1 cellular context compared by ENCODE assay signal in the genomic region with DNA sequence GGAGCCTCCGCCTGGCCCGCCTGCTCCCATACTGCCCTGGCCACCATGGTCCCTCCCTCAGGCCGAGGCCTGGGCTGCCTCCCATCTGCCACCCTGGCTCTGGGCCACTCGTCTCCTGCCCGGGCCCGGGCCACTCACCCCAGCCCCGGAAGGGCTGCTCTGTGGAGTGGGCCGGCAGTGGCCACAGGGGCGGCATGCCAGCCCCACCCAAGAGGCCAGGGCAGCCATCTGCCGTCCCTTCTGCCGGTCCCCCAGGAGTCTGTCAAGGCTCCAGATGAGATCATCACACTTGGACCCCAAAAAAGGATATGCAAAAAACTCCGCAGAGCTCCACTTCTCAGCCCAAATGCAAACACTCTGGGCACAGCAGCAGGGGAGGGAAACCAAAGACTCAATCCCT.
TF ChIP-seq lines count a peak whose summit lies in the region.

No MANE protein-coding gene starts in this region.

TF ChIP-seq in GM23338, 12 proteins besides CTCF, POLR2A, EP300 and RAD21 (continued from another document):
- no peak for TF ChIP-seq POLR2AphosphoS5 (IDR thresholded peaks at IDR 0.05; ENCODE audit: low read depth)
- TF ChIP-seq, protein P1, sequence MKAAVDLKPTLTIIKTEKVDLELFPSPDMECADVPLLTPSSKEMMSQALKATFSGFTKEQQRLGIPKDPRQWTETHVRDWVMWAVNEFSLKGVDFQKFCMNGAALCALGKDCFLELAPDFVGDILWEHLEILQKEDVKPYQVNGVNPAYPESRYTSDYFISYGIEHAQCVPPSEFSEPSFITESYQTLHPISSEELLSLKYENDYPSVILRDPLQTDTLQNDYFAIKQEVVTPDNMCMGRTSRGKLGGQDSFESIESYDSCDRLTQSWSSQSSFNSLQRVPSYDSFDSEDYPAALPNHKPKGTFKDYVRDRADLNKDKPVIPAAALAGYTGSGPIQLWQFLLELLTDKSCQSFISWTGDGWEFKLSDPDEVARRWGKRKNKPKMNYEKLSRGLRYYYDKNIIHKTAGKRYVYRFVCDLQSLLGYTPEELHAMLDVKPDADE (IDR thresholded peaks at IDR 0.05) = no peak
- TF ChIP-seq ZNF331 (CRISPR knock-in tag; IDR thresholded peaks at IDR 0.05; ENCODE audit: low read depth) = no peak
- TF ChIP-seq JUNB (IDR thresholded peaks at IDR 0.05; ENCODE audit: unreplicated experiment) = no peak
- TF ChIP-seq CREB1 (CRISPR knock-in tag; IDR thresholded peaks at IDR 0.05; ENCODE audit: low read depth) = no peak
- no peak for TF ChIP-seq NANOG (IDR thresholded peaks at IDR 0.05; ENCODE audit: borderline replicate concordance)
- TF ChIP-seq, protein P2, sequence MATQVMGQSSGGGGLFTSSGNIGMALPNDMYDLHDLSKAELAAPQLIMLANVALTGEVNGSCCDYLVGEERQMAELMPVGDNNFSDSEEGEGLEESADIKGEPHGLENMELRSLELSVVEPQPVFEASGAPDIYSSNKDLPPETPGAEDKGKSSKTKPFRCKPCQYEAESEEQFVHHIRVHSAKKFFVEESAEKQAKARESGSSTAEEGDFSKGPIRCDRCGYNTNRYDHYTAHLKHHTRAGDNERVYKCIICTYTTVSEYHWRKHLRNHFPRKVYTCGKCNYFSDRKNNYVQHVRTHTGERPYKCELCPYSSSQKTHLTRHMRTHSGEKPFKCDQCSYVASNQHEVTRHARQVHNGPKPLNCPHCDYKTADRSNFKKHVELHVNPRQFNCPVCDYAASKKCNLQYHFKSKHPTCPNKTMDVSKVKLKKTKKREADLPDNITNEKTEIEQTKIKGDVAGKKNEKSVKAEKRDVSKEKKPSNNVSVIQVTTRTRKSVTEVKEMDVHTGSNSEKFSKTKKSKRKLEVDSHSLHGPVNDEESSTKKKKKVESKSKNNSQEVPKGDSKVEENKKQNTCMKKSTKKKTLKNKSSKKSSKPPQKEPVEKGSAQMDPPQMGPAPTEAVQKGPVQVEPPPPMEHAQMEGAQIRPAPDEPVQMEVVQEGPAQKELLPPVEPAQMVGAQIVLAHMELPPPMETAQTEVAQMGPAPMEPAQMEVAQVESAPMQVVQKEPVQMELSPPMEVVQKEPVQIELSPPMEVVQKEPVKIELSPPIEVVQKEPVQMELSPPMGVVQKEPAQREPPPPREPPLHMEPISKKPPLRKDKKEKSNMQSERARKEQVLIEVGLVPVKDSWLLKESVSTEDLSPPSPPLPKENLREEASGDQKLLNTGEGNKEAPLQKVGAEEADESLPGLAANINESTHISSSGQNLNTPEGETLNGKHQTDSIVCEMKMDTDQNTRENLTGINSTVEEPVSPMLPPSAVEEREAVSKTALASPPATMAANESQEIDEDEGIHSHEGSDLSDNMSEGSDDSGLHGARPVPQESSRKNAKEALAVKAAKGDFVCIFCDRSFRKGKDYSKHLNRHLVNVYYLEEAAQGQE (IDR thresholded peaks at IDR 0.05; ENCODE audit: unreplicated experiment) = no peak
